In genomic region chr21:6498716-6499115, GRCh38 we compare ENCODE assay signal across 8 cellular contexts.
A peak's percentile ranks its signal among the peaks of the same experiment; 100 is the strongest.
DNase-seq lines count a peak whose midpoint lies in the region; ATAC-seq lines count a peak whose summit lies in the region.
"Not testable (repeated sequence)": the region's sequence is repeated elsewhere in the genome, so short reads cannot be mapped to it uniquely, and the experiment has no call there.

No MANE protein-coding gene starts in this region.

- H3K27me3 ChIP-seq in mononuclear cell (ENCODE audit: insufficient read depth, low read length), result not testable (repeated sequence)

- ATAC-seq in GM21723 (IDR thresholded peaks at IDR 0.05; ENCODE audit: unreplicated experiment), result peak; percentile 12
- peak; percentile 33 for ATAC-seq in HG03280 (IDR thresholded peaks at IDR 0.05; ENCODE audit: unreplicated experiment)
- ATAC-seq in T-cell (replicated peaks in 1 of 4), result peak; percentile 17 to 40 (median 30)
- ATAC-seq in stimulated activated naive CD8-positive, alpha-beta T cell treated with anti-CD3 and anti-CD28 coated beads, Interleukin-15, amount 100 ng/mL, for 72 hours, result peak; percentile 35

- H3K36me3 Mint-ChIP-seq in T-cell, result not testable (repeated sequence)

- not testable (repeated sequence) for H3K4me1 Mint-ChIP-seq in T-cell; stimulated activated naive CD8-positive, alpha-beta T cell treated with anti-CD3 and anti-CD28 coated beads, Interleukin-15, amount 100 ng/mL, for 72 hours

- peak overlapping the region; percentile 18 for H3K4me3 ChIP-seq in mononuclear cell (ENCODE audit: low read length)

- peak overlapping the region in 2 of 3 donors; percentile 28 to 60 for H3K4me3 Mint-ChIP-seq in T-cell
- peak overlapping the region in 1 of 2 donors; percentile 35 for H3K4me3 Mint-ChIP-seq in stimulated activated naive CD8-positive, alpha-beta T cell treated with anti-CD3 and anti-CD28 coated beads, Interleukin-15, amount 100 ng/mL, for 72 hours

- not testable (repeated sequence) for H3K9me3 Mint-ChIP-seq in T-cell; stimulated activated naive CD8-positive, alpha-beta T cell treated with anti-CD3 and anti-CD28 coated beads, Interleukin-15, amount 100 ng/mL, for 72 hours

- not testable (repeated sequence) for H3K27me3 Mint-ChIP-seq in T-cell; stimulated activated naive CD8-positive, alpha-beta T cell treated with anti-CD3 and anti-CD28 coated beads, Interleukin-15, amount 100 ng/mL, for 72 hours

- not testable (repeated sequence) for H3K4me1 ChIP-seq in mononuclear cell (ENCODE audit: insufficient read depth, low read length)

- H3K27ac Mint-ChIP-seq in T-cell, result not testable (repeated sequence)
- H3K27ac Mint-ChIP-seq in stimulated activated naive CD8-positive, alpha-beta T cell treated with anti-CD3 and anti-CD28 coated beads, Interleukin-15, amount 100 ng/mL, for 72 hours, result peak overlapping the region in 1 of 2 donors; percentile 25

- DNase-seq in Daoy (ENCODE audit: low read depth) (peak; percentile 6), T-cell (peak in 14 of 34 experiments; percentile 0 to 27 (median 6)), germinal center (ENCODE audit: low spot score) (peak; percentile 0)
- DNase-seq in activated naive CD4-positive, alpha-beta T cell treated with anti-CD3 and anti-CD28 coated beads, Interleukin-2, amount 50 U/mL, for 16 hours, result peak; percentile 15
- peak; percentile 3 to 26 for DNase-seq in stimulated activated naive CD8-positive, alpha-beta T cell treated with anti-CD3 and anti-CD28 coated beads, Interleukin-15, amount 100 ng/mL, for 72 hours

- CTCF ChIA-PET in T-cell (lab: Charles Lee), result not testable (repeated sequence)

- POLR2A ChIA-PET in T-cell (lab: Charles Lee), result not testable (repeated sequence)

- H3K9me3 ChIP-seq in mononuclear cell (ENCODE audit: low read depth, low read length), result not testable (repeated sequence)
